17 cellular contexts compared by ENCODE assay signal in genomic region chr17:13626703-13627102, GRCh38. TPM values are rescaled to one million over a fixed set of nuclear protein-coding genes. Genes with fewer than 3 reads are reported as not detected.
DNase-seq lines count a peak whose midpoint lies in the region; ATAC-seq and TF ChIP-seq lines count a peak whose summit lies in the region.
"Had no signal": no experiment of that assay in that cellular context is flagged by ENCODE, and none has a peak within 500 bp of the region (broad histone marks: within the 10 kb centered on the region; RNA-seq: fewer than 3 reads in every experiment).

No MANE protein-coding gene starts in this region.

- H4K20me1 ChIP-seq in fibroblast of lung (ENCODE audit: control insufficient read depth, extremely low read depth, insufficient read depth, low read length) (no peaks in the 10 kb centered on the region), OCI-LY7 (ENCODE audit: insufficient read depth, low read length) (no peaks in the 10 kb centered on the region)

- intact Hi-C loops in OCI-LY7 (cut with micrococcal nuclease; ENCODE audit: unreplicated experiment): no loop called here

- H3K4me3 ChIP-seq in fibroblast of lung (replicated peaks in 1 of 4; ENCODE audit: control extremely low read depth in 1 of 4, insufficient read depth in 1 of 4, low read depth in 3 of 4, low read length in 4 of 4) (no peak overlapping the region), OCI-LY7 (ENCODE audit: low read depth, low read length, poor library complexity, severe bottlenecking) (no peak overlapping the region)

- BruUV-seq in OCI-LY7 (replicated peaks; lab: Mats Ljungman, UMichigan): no TSS peak

- H2AFZ ChIP-seq in fibroblast of lung (ENCODE audit: low read length): no peak overlapping the region
- H2AFZ ChIP-seq in OCI-LY7 (ENCODE audit: low read length): no peak overlapping the region

- no peaks in the 10 kb centered on the region for H3K4me1 ChIP-seq in fibroblast of lung (ENCODE audit: control insufficient read depth, extremely low read depth, insufficient read depth, low read length)
- no peaks in the 10 kb centered on the region for H3K4me1 ChIP-seq in OCI-LY7 (ENCODE audit: insufficient read depth, low read length, poor library complexity, severe bottlenecking)

- no peaks in the 10 kb centered on the region for H3K79me2 ChIP-seq in fibroblast of lung (ENCODE audit: control insufficient read depth, insufficient read depth, low read length)
- H3K79me2 ChIP-seq in OCI-LY7 (ENCODE audit: insufficient read depth, low read depth, low read length): no peaks in the 10 kb centered on the region

- POLR2A ChIA-PET in OCI-LY7 (lab: Charles Lee): no interaction called here

- no peaks in the 10 kb centered on the region for H3K9me2 ChIP-seq in OCI-LY7 (ENCODE audit: insufficient read depth, low read length)

- no peaks in the 10 kb centered on the region for H3K9me3 ChIP-seq in fibroblast of lung (ENCODE audit: control insufficient read depth, insufficient read depth, low read depth, low read length)
- no peaks in the 10 kb centered on the region for H3K9me3 ChIP-seq in OCI-LY7 (ENCODE audit: low read length)

- H3K27ac ChIP-seq in fibroblast of lung (ENCODE audit: insufficient read depth, low read length) (no peak overlapping the region), OCI-LY7 (ENCODE audit: low read depth, low read length, poor library complexity, severe bottlenecking) (no peak overlapping the region)

- H3K9ac ChIP-seq in fibroblast of lung (ENCODE audit: insufficient read depth, low read length): no peak overlapping the region

- ATAC-seq in SK-N-SH treated with all-trans-retinoic acid at 6 μM for 48 hours: peak; percentile 72

- H3K4me2 ChIP-seq in fibroblast of lung (ENCODE audit: extremely low read depth, insufficient read depth, low read length) (no peak overlapping the region), OCI-LY7 (ENCODE audit: low read length) (no peak overlapping the region)

- CTCF ChIA-PET in OCI-LY7 (lab: Charles Lee; ENCODE audit: unreplicated experiment): no interaction called here

- DNase-seq in HCEC 1CT (peak; percentile 83), fibroblast of lung (ENCODE audit: low read depth in 2 of 2) (peak; percentile 81 to 90), stromal cell of bone marrow (ENCODE audit: low read depth) (peak; percentile 49), NCI-H146 (lab: John Stamatoyannopoulos, UW) (no peak), OCI-LY7 (ENCODE audit: low spot score) (no peak), GM20000 (ENCODE audit: low spot score) (no peak), NCI-H187 treated with DMSO at 0.1 percent for 48 hours (lab: John Stamatoyannopoulos, UW) (no peak)
- DNase-seq: activated CD4-positive, alpha-beta T cell treated with anti-CD3 and anti-CD28 coated beads for 48 hours; activated naive CD8-positive, alpha-beta T cell treated with anti-CD3 and anti-CD28 coated beads, Interleukin-2, amount 10 ng/mL, durations not matched to agents 7 days and 5 days; activated T-cell treated with anti-CD3 and anti-CD28 coated beads, Interleukin-2, amount 50 U/mL, for 1 hour; immature natural killer cell; NCI-H2029 treated with DMSO at 0.1 percent for 48 hours; NCI-H774; stimulated activated naive CD4-positive, alpha-beta T cell; T-helper 2 cell had no signal

- TF ChIP-seq CTCF in fibroblast of lung (conservative IDR thresholded peaks at IDR 0.05 in 1 of 2, IDR thresholded peaks at IDR 0.05 in 1 of 2; ENCODE audit: low read depth in 1 of 2, low read length in 2 of 2) (no peak), OCI-LY7 (conservative IDR thresholded peaks at IDR 0.05; ENCODE audit: low read length) (no peak), GM20000 (IDR thresholded peaks at IDR 0.05; ENCODE audit: extremely low read depth, missing control alignments) (no peak)

- H3K36me3 ChIP-seq in fibroblast of lung (ENCODE audit: control insufficient read depth, insufficient read depth, low read length) (no peaks in the 10 kb centered on the region), OCI-LY7 (ENCODE audit: insufficient read depth, low read length) (no peaks in the 10 kb centered on the region)

- no peaks in the 10 kb centered on the region for H3K27me3 ChIP-seq in fibroblast of lung (ENCODE audit: control insufficient read depth, insufficient read depth, low read length)

TF ChIP-seq in SK-N-SH treated with all-trans-retinoic acid at 6 μM for 48 hours, 23 proteins besides CTCF, POLR2A, EP300 and RAD21:
- TF ChIP-seq ARNTL (CRISPR knock-in tag; IDR thresholded peaks at IDR 0.05; ENCODE audit: borderline replicate concordance, low read depth) (no peak), OSR1 (CRISPR knock-in tag; IDR thresholded peaks at IDR 0.05) (no peak), ZFP3 (CRISPR knock-in tag; IDR thresholded peaks at IDR 0.05) (no peak), ISL1 (CRISPR knock-in tag; IDR thresholded peaks at IDR 0.05) (no peak), CSDC2 (CRISPR knock-in tag; IDR thresholded peaks at IDR 0.05) (no peak), TCF4 (CRISPR knock-in tag; IDR thresholded peaks at IDR 0.05; ENCODE audit: borderline replicate concordance) (no peak), ZNF8 (CRISPR knock-in tag; IDR thresholded peaks at IDR 0.05) (no peak), RARB (CRISPR knock-in tag; IDR thresholded peaks at IDR 0.05) (no peak), TOX (CRISPR knock-in tag; IDR thresholded peaks at IDR 0.05; ENCODE audit: borderline replicate concordance) (no peak), POU6F1 (CRISPR knock-in tag; IDR thresholded peaks at IDR 0.05; ENCODE audit: borderline replicate concordance, low read depth) (no peak), TSHZ2 (CRISPR knock-in tag; IDR thresholded peaks at IDR 0.05) (no peak), ZNF70 (CRISPR knock-in tag; IDR thresholded peaks at IDR 0.05) (no peak), GLIS3 (CRISPR knock-in tag; IDR thresholded peaks at IDR 0.05) (no peak), PPARA (CRISPR knock-in tag; IDR thresholded peaks at IDR 0.05; ENCODE audit: borderline replicate concordance) (no peak)

RNA-seq across cellular contexts. Expression of gene HS3ST3A1, which starts 25.0 kb away (rescaled TPM):
- total RNA-seq in fibroblast of lung (28.5 and 48.7 TPM in 2 replicates), OCI-LY7 (2022) (0.72 TPM in 1 of 2 replicates, not detected in the other)
- polyA plus RNA-seq in fibroblast of lung: 2.4 and 13.1 TPM in 2 replicates
- polyA plus RNA-seq in fibroblast of lung (2012): 3.3 and 25.2 TPM in 2 replicates
- polyA minus RNA-seq in fibroblast of lung (ENCODE audit: low replicate concordance): 1.2 and 4.0 TPM in 2 replicates
- not detected in 2 replicates for total RNA-seq in OCI-LY7 (2014; rRNA removed; shearing (Covaris generic))
- total RNA-seq: activated naive CD8-positive, alpha-beta T cell treated with anti-CD3 and anti-CD28 coated beads, Interleukin-2, amount 10 ng/mL, durations not matched to agents 7 days and 5 days; ureter had no signal

Comparison
In these comparisons a context has a peak if more than half of its experiments do, and no peak if none do; other contexts are left out.
1. DNase-seq: peak in HCEC 1CT (single experiment), fibroblast of lung (2 of 2) and stromal cell of bone marrow (single experiment); none in NCI-H146 (single experiment), OCI-LY7 (single experiment), GM20000 (single experiment) and NCI-H187 treated with DMSO at 0.1 percent for 48 hours (single experiment).
2. RNA of gene HS3ST3A1, which starts 25.0 kb away (total RNA-seq): 28.5 to 48.7 TPM in fibroblast of lung; 0.72 TPM in OCI-LY7; every median in the first group is over 10 times any median in the second.